11 cellular contexts compared by ENCODE assay signal in genomic region chr17:74757502-74757901, GRCh38. TPM values are rescaled to one million over a fixed set of nuclear protein-coding genes. Genes with fewer than 3 reads are reported as not detected.
A peak's percentile ranks its signal among the peaks of the same experiment; 100 is the strongest.
DNase-seq lines count a peak whose midpoint lies in the region; ATAC-seq, FAIRE-seq and TF ChIP-seq lines count a peak whose summit lies in the region.
"Had no signal": no experiment of that assay in that cellular context is flagged by ENCODE, and none has a peak within 500 bp of the region (broad histone marks: within the 10 kb centered on the region; RNA-seq: fewer than 3 reads in every experiment).

No MANE protein-coding gene starts in this region.

- H3K27me3 ChIP-seq in CD4-positive, alpha-beta memory T cell (ENCODE audit: insufficient read depth, low read length): no peaks in the 10 kb centered on the region
- no peaks in the 10 kb centered on the region for H3K27me3 ChIP-seq in naive thymus-derived CD4-positive, alpha-beta T cell (ENCODE audit: control insufficient read depth in 2 of 2, insufficient read depth in 2 of 2, low read length in 2 of 2)

- no peaks in the 10 kb centered on the region for H3K9me3 ChIP-seq in CD4-positive, alpha-beta memory T cell (ENCODE audit: control insufficient read depth in 1 of 2, low read length in 2 of 2)
- H3K9me3 ChIP-seq in naive thymus-derived CD4-positive, alpha-beta T cell (ENCODE audit: control insufficient read depth in 2 of 3, low read length in 3 of 3): no peaks in the 10 kb centered on the region
- H3K9me3 ChIP-seq: psoas muscle had no signal

- H3K27ac ChIP-seq in CD4-positive, alpha-beta memory T cell (ENCODE audit: low read depth, low read length): peak overlapping the region; percentile 65
- peak overlapping the region; percentile 49 for H3K27ac ChIP-seq in naive thymus-derived CD4-positive, alpha-beta T cell (ENCODE audit: low read depth, low read length)
- H3K27ac ChIP-seq: psoas muscle had no signal

- no peak for ATAC-seq in naive thymus-derived CD4-positive, alpha-beta T cell
- ATAC-seq in GM18861 (IDR thresholded peaks at IDR 0.05; ENCODE audit: unreplicated experiment): no peak

- H3K27ac Mint-ChIP-seq in CD4-positive, alpha-beta memory T cell: peak overlapping the region; percentile 59 to 93 (median 89)
- peak overlapping the region; percentile 76 for H3K27ac Mint-ChIP-seq in dendritic cell treated with granulocyte-macrophage colony-stimulating factor and Interleukin-4, amounts not matched to agents 40 ng/mL and 50 ng/mL, for 4 days
- peak overlapping the region; percentile 18 to 97 (median 86) for H3K27ac Mint-ChIP-seq in naive thymus-derived CD4-positive, alpha-beta T cell

- peaks cover 14% of the 10 kb centered on the region for H3K36me3 ChIP-seq in CD4-positive, alpha-beta memory T cell (ENCODE audit: insufficient read depth, low read length)
- peaks cover 0 to 32% (median 3%) of the 10 kb centered on the region in 3 experiments for H3K36me3 ChIP-seq in naive thymus-derived CD4-positive, alpha-beta T cell (ENCODE audit: control insufficient read depth in 2 of 3, insufficient read depth in 3 of 3, low read length in 3 of 3)

- no peaks in the 10 kb centered on the region for H3K9me3 Mint-ChIP-seq in CD4-positive, alpha-beta memory T cell
- no peaks in the 10 kb centered on the region for H3K9me3 Mint-ChIP-seq in dendritic cell treated with granulocyte-macrophage colony-stimulating factor and Interleukin-4, amounts not matched to agents 40 ng/mL and 50 ng/mL, for 4 days
- no peaks in the 10 kb centered on the region for H3K9me3 Mint-ChIP-seq in naive thymus-derived CD4-positive, alpha-beta T cell

- H3K36me3 Mint-ChIP-seq in CD4-positive, alpha-beta memory T cell: peaks cover 13 to 37% of the 10 kb centered on the region in 2 donors
- peaks cover 9% of the 10 kb centered on the region for H3K36me3 Mint-ChIP-seq in dendritic cell treated with granulocyte-macrophage colony-stimulating factor and Interleukin-4, amounts not matched to agents 40 ng/mL and 50 ng/mL, for 4 days (ENCODE audit: low read depth)
- H3K36me3 Mint-ChIP-seq in naive thymus-derived CD4-positive, alpha-beta T cell: peaks cover 2 to 10% (median 6%) of the 10 kb centered on the region in 5 donors

- POLR2A ChIA-PET in CD4-positive, alpha-beta memory T cell (lab: Charles Lee; ENCODE audit: partially characterized antibody): interaction anchor here (3.0 to 20.4 kb wide), 4 partner anchors 8 to 20 kb away, joined by 20 to 489 read pairs (median 125); partner anchors contain the start of genes NAT9, NHERF1 and RAB37
- POLR2A ChIA-PET in naive thymus-derived CD4-positive, alpha-beta T cell (lab: Charles Lee): interaction anchor here (0.6 to 20.3 kb wide), 5 partner anchors 7 to 555 kb away, joined by 3 to 372 read pairs (median 34); partner anchors contain the start of genes NAT9 and RAB37

- peaks cover 99% of the 10 kb centered on the region for H3K4me1 ChIP-seq in CD4-positive, alpha-beta memory T cell (ENCODE audit: insufficient read depth, low read length)
- H3K4me1 ChIP-seq in naive thymus-derived CD4-positive, alpha-beta T cell (ENCODE audit: control insufficient read depth in 2 of 2, insufficient read depth in 2 of 2, low read length in 2 of 2): peaks cover 87 to 90% of the 10 kb centered on the region in 2 donors

- no peak for FAIRE-seq in GM12891 (lab: Jason Lieb, UNC)

- no peak for TF ChIP-seq POLR2A in GM12891 (IDR thresholded peaks at IDR 0.05; ENCODE audit: low read depth, low read length)

- peak overlapping the region in 1 of 2 donors; percentile 34 for H3K4me3 ChIP-seq in CD4-positive, alpha-beta memory T cell (ENCODE audit: low read length in 2 of 2)
- H3K4me3 ChIP-seq in naive thymus-derived CD4-positive, alpha-beta T cell (ENCODE audit: low read length): peak overlapping the region; percentile 18

- H3K4me3 Mint-ChIP-seq in CD4-positive, alpha-beta memory T cell: peak overlapping the region in 7 of 8 donors; percentile 35 to 90 (median 74)
- no peak overlapping the region for H3K4me3 Mint-ChIP-seq in dendritic cell treated with granulocyte-macrophage colony-stimulating factor and Interleukin-4, amounts not matched to agents 40 ng/mL and 50 ng/mL, for 4 days
- H3K4me3 Mint-ChIP-seq in naive thymus-derived CD4-positive, alpha-beta T cell: peak overlapping the region; percentile 23 to 92 (median 68)

- H3K4me1 Mint-ChIP-seq in CD4-positive, alpha-beta memory T cell: peaks cover 52 to 96% (median 77%) of the 10 kb centered on the region in 4 donors
- peaks cover 50% of the 10 kb centered on the region for H3K4me1 Mint-ChIP-seq in dendritic cell treated with granulocyte-macrophage colony-stimulating factor and Interleukin-4, amounts not matched to agents 40 ng/mL and 50 ng/mL, for 4 days (ENCODE audit: low read depth)
- H3K4me1 Mint-ChIP-seq in naive thymus-derived CD4-positive, alpha-beta T cell: peaks cover 60 to 88% (median 79%) of the 10 kb centered on the region in 7 donors

- no peaks in the 10 kb centered on the region for H3K27me3 Mint-ChIP-seq in CD4-positive, alpha-beta memory T cell
- H3K27me3 Mint-ChIP-seq in dendritic cell treated with granulocyte-macrophage colony-stimulating factor and Interleukin-4, amounts not matched to agents 40 ng/mL and 50 ng/mL, for 4 days: peaks cover 2% of the 10 kb centered on the region
- H3K27me3 Mint-ChIP-seq in naive thymus-derived CD4-positive, alpha-beta T cell: no peaks in the 10 kb centered on the region

- intact Hi-C loops in CD4-positive, alpha-beta memory T cell (cut with micrococcal nuclease): no loop called here
- intact Hi-C loops in dendritic cell treated with granulocyte-macrophage colony-stimulating factor and Interleukin-4, amounts not matched to agents 40 ng/mL and 50 ng/mL, for 4 days (cut with micrococcal nuclease): no loop called here
- intact Hi-C loops in naive thymus-derived CD4-positive, alpha-beta T cell (cut with micrococcal nuclease): loop anchor here in 1 of 2 donors (5.0 to 10.0 kb wide), 2 partner anchors 100 to 553 kb away; partner anchors contain the start of gene RPL38

- CTCF ChIA-PET in CD4-positive, alpha-beta memory T cell (lab: Charles Lee; ENCODE audit: partially characterized antibody): interaction anchor here (0.7 to 9.4 kb wide), 4 partner anchors 7 to 21 kb away, joined by 3 to 128 read pairs (median 55); partner anchors contain the start of gene RAB37
- CTCF ChIA-PET in naive thymus-derived CD4-positive, alpha-beta T cell (lab: Charles Lee): interaction anchor here (1.1 to 14.1 kb wide), 5 partner anchors 7 to 99 kb away, joined by 3 to 165 read pairs (median 34); partner anchors contain the start of gene NAT9

- no peak for DNase-seq in CD4-positive, alpha-beta memory T cell
- peak; percentile 84 for DNase-seq in LHCN-M2 (ENCODE audit: low read depth)
- DNase-seq in naive thymus-derived CD4-positive, alpha-beta T cell: no peak
- no peak for DNase-seq in GM12891 (ENCODE audit: insufficient read length, low spot score)
- DNase-seq in NCI-H1436 treated with DMSO at 0.1 percent for 48 hours (lab: John Stamatoyannopoulos, UW): no peak
- DNase-seq in RPMI8226: no peak
- DNase-seq: NCI-H2029, psoas muscle had no signal

TF ChIP-seq in GM12891, 5 proteins besides CTCF, POLR2A, EP300 and RAD21:
- TF ChIP-seq POLR2AphosphoS5 (IDR thresholded peaks at IDR 0.05; ENCODE audit: low read depth, low read length) (no peak), POU2F2 (IDR thresholded peaks at IDR 0.05; ENCODE audit: low read depth, low read length) (no peak), SPI1 (IDR thresholded peaks at IDR 0.05; ENCODE audit: low read depth, low read length) (no peak), TAF1 (IDR thresholded peaks at IDR 0.05; ENCODE audit: low read depth, low read length) (no peak), PAX5 (IDR thresholded peaks at IDR 0.05; ENCODE audit: insufficient read depth, low read length, severe bottlenecking) (no peak)

RNA-seq across cellular contexts. Expression of gene NHERF1, which starts 9.1 kb away (rescaled TPM):
- total RNA-seq in CD4-positive, alpha-beta memory T cell: 100 to 1,000 TPM; 202 to 209 TPM
- 100 to 1,000 TPM; 324 to 448 TPM for polyA plus RNA-seq in CD4-positive, alpha-beta memory T cell
- total RNA-seq in LHCN-M2 (2014; rRNA removed): 97.6 and 119 TPM in 2 replicates
- polyA plus RNA-seq in LHCN-M2 (2012): 98.4 TPM
- total RNA-seq in naive thymus-derived CD4-positive, alpha-beta T cell: 100 to 1,000 TPM in 4 of 5 experiments, 10 to 100 TPM in 1; 93.1 to 279 (median 156) TPM
- polyA plus RNA-seq in naive thymus-derived CD4-positive, alpha-beta T cell: 100 to 1,000 TPM; 273 to 393 TPM
- 19.1 TPM for polyA plus RNA-seq in GM12891 (2012; ENCODE audit: low read depth, missing spikeins)

RNA-seq across cellular contexts. Expression of gene NAT9, which starts 18.6 kb away (rescaled TPM):
- 10 to 100 TPM; 60.0 to 70.3 TPM for total RNA-seq in CD4-positive, alpha-beta memory T cell
- 10 to 100 TPM; 11.9 to 19.1 TPM for polyA plus RNA-seq in CD4-positive, alpha-beta memory T cell
- 35.5 and 39.1 TPM in 2 replicates for total RNA-seq in LHCN-M2 (2014; rRNA removed)
- 43.9 TPM for polyA plus RNA-seq in LHCN-M2 (2012)
- total RNA-seq in naive thymus-derived CD4-positive, alpha-beta T cell: 10 to 100 TPM; 41.4 to 78.8 (median 56.9) TPM
- polyA plus RNA-seq in naive thymus-derived CD4-positive, alpha-beta T cell: 10 to 100 TPM; 16.8 to 37.9 TPM
- polyA plus RNA-seq in GM12891 (2012; ENCODE audit: low read depth, missing spikeins): 32.7 TPM

RNA-seq across cellular contexts. Expression of gene RAB37, which starts 20.4 kb away (rescaled TPM):
- total RNA-seq in CD4-positive, alpha-beta memory T cell: 10 to 100 TPM; 23.2 to 25.9 TPM
- polyA plus RNA-seq in CD4-positive, alpha-beta memory T cell: 10 to 100 TPM; 47.8 to 52.3 TPM
- total RNA-seq in LHCN-M2 (2014; rRNA removed): 0.19 and 0.34 TPM in 2 replicates
- polyA plus RNA-seq in LHCN-M2 (2012): 0.70 TPM
- 10 to 100 TPM; 23.6 to 58.5 (median 34.4) TPM for total RNA-seq in naive thymus-derived CD4-positive, alpha-beta T cell
- polyA plus RNA-seq in naive thymus-derived CD4-positive, alpha-beta T cell: 10 to 100 TPM; 30.4 to 30.7 TPM
- polyA plus RNA-seq in GM12891 (2012; ENCODE audit: low read depth, missing spikeins): 8.5 TPM

RNA-seq across cellular contexts. Expression of gene CD300LF, which starts 44.8 kb away (rescaled TPM):
- under 1 TPM in 1 of 2 experiments, not detected in 1; 0.23 TPM for total RNA-seq in CD4-positive, alpha-beta memory T cell
- polyA plus RNA-seq in CD4-positive, alpha-beta memory T cell: not detected
- total RNA-seq in LHCN-M2 (2014; rRNA removed): not detected in 2 replicates
- polyA plus RNA-seq in LHCN-M2 (2012): not detected
- 10 to 100 TPM in 1 of 5 experiments, 1 to 10 TPM in 1, under 1 TPM in 2, not detected in 1; 0.46 to 41.0 (median 2.7) TPM for total RNA-seq in naive thymus-derived CD4-positive, alpha-beta T cell
- not detected for polyA plus RNA-seq in naive thymus-derived CD4-positive, alpha-beta T cell
- polyA plus RNA-seq in GM12891 (2012; ENCODE audit: low read depth, missing spikeins): not detected
- total RNA-seq: activated CD8-positive, alpha-beta memory T cell treated with anti-CD3 and anti-CD28 coated beads for 36 hours had no signal

Comparison
In these comparisons a context has a peak if more than half of its experiments do, and no peak if none do; other contexts are left out.
1. RNA of gene RAB37, which starts 20.4 kb away (total RNA-seq): 23.6 to 58.5 TPM in naive thymus-derived CD4-positive, alpha-beta T cell and 23.2 to 25.9 TPM in CD4-positive, alpha-beta memory T cell; 0.19 to 0.34 TPM in LHCN-M2; every median in the first group is over 10 times any median in the second.
2. Peak in every context shown above with its lines, with median percentiles within 50 percentile points of each other: H3K27ac Mint-ChIP-seq.